Comparison of ENCODE assay signal across 11 cellular contexts in genomic region chr16:53537591-53537990, GRCh38. TPM values are rescaled to one million over a fixed set of nuclear protein-coding genes. Genes with fewer than 3 reads are reported as not detected.
DNase-seq lines count a peak whose midpoint lies in the region; ATAC-seq and TF ChIP-seq lines count a peak whose summit lies in the region.
"Had no signal": no experiment of that assay in that cellular context is flagged by ENCODE, and none has a peak within 500 bp of the region (broad histone marks: within the 10 kb centered on the region; RNA-seq: fewer than 3 reads in every experiment).

No MANE protein-coding gene starts in this region.

- intact Hi-C loops in prostate gland (cut with DNase I), result no loop called here

- TF ChIP-seq POLR2A in prostate gland (IDR thresholded peaks at IDR 0.05), result no peak

- H3K27me3 ChIP-seq in prostate gland (replicated peaks; ENCODE audit: insufficient read depth), result no peaks in the 10 kb centered on the region
- H3K27me3 ChIP-seq: BLaER1 treated with 17β-estradiol and CSF1 and Interleukin-3, amounts not matched to agents 10 nM and 100 nM had no signal

- H3K36me3 ChIP-seq in prostate gland, result no peaks in the 10 kb centered on the region
- H3K36me3 ChIP-seq: BLaER1 treated with 17β-estradiol and CSF1 and Interleukin-3, amounts not matched to agents 10 nM and 100 nM had no signal

- peak; percentile 54 for ATAC-seq in central memory CD8-positive, alpha-beta T cell (replicated peaks; ENCODE audit: extremely low read depth, poor library complexity, severe bottlenecking)
- no peak for ATAC-seq in natural killer cell treated with Interleukin-12 subunit alpha and Interleukin-12 subunit beta and Interleukin-15 and Interleukin-18, amount 100 ng/mL, for 72 hours
- ATAC-seq: GM23338 had no signal

- TF ChIP-seq CTCF in prostate gland (IDR thresholded peaks at IDR 0.05), result no peak

- H3K4me1 ChIP-seq in prostate gland (replicated peaks), result no peaks in the 10 kb centered on the region
- H3K4me1 ChIP-seq: BLaER1 treated with 17β-estradiol and CSF1 and Interleukin-3, amounts not matched to agents 10 nM and 100 nM had no signal

- peak overlapping the region; percentile 65 for H3K27ac Mint-ChIP-seq in activated naive CD4-positive, alpha-beta T cell treated with anti-CD3 and anti-CD28 coated beads, Interleukin-2, amount 50 U/mL, for 24 hours
- peak overlapping the region; percentile 31 for H3K27ac Mint-ChIP-seq in central memory CD8-positive, alpha-beta T cell (ENCODE audit: low read depth)
- H3K27ac Mint-ChIP-seq in natural killer cell treated with Interleukin-12 subunit alpha and Interleukin-12 subunit beta and Interleukin-15 and Interleukin-18, amount 100 ng/mL, for 72 hours, result peak overlapping the region in 1 of 2 donors; percentile 54
- H3K27ac Mint-ChIP-seq: B cell had no signal

- H3K4me3 ChIP-seq in prostate gland, result no peak overlapping the region
- H3K4me3 ChIP-seq: BLaER1 treated with 17β-estradiol and CSF1 and Interleukin-3, amounts not matched to agents 10 nM and 100 nM; GM23338 had no signal

- no peaks in the 10 kb centered on the region for H3K9me3 ChIP-seq in prostate gland

- no peak overlapping the region for H3K27ac ChIP-seq in prostate gland
- H3K27ac ChIP-seq: BLaER1 treated with 17β-estradiol and CSF1 and Interleukin-3, amounts not matched to agents 10 nM and 100 nM had no signal

- no peak for DNase-seq in activated naive CD4-positive, alpha-beta T cell treated with anti-CD3 and anti-CD28 coated beads, Interleukin-2, amount 50 U/mL, for 16 hours
- no peak for DNase-seq in central memory CD8-positive, alpha-beta T cell (ENCODE audit: low spot score in 2 of 2)
- no peak for DNase-seq in natural killer cell treated with Interleukin-12 subunit alpha and Interleukin-12 subunit beta and Interleukin-15 and Interleukin-18, amount 100 ng/mL, for 72 hours (ENCODE audit: low spot score)
- DNase-seq in stimulated activated CD4-positive, alpha-beta T cell treated with anti-CD3 and anti-CD28 coated beads, Interleukin-4, amount 100 ng/mL, for 24 hours, result no peak
- DNase-seq in prostate gland (ENCODE audit: low spot score), result no peak
- DNase-seq: DMS79 treated with DMSO at 0.1 percent for 48 hours, HCEC 1CT had no signal

- H3K4me3 Mint-ChIP-seq in activated naive CD4-positive, alpha-beta T cell treated with anti-CD3 and anti-CD28 coated beads, Interleukin-2, amount 50 U/mL, for 24 hours, result no peak overlapping the region
- peak overlapping the region; percentile 5 for H3K4me3 Mint-ChIP-seq in central memory CD8-positive, alpha-beta T cell
- H3K4me3 Mint-ChIP-seq in natural killer cell treated with Interleukin-12 subunit alpha and Interleukin-12 subunit beta and Interleukin-15 and Interleukin-18, amount 100 ng/mL, for 72 hours, result peak overlapping the region; percentile 32
- H3K4me3 Mint-ChIP-seq: B cell, GM23338 had no signal

- peaks cover 3% of the 10 kb centered on the region for H3K27me3 Mint-ChIP-seq in activated naive CD4-positive, alpha-beta T cell treated with anti-CD3 and anti-CD28 coated beads, Interleukin-2, amount 50 U/mL, for 24 hours
- H3K27me3 Mint-ChIP-seq in central memory CD8-positive, alpha-beta T cell, result no peaks in the 10 kb centered on the region
- peaks cover 4% of the 10 kb centered on the region in 2 donors for H3K27me3 Mint-ChIP-seq in natural killer cell treated with Interleukin-12 subunit alpha and Interleukin-12 subunit beta and Interleukin-15 and Interleukin-18, amount 100 ng/mL, for 72 hours

- H3K36me3 Mint-ChIP-seq in activated naive CD4-positive, alpha-beta T cell treated with anti-CD3 and anti-CD28 coated beads, Interleukin-2, amount 50 U/mL, for 24 hours, result no peaks in the 10 kb centered on the region
- H3K36me3 Mint-ChIP-seq in central memory CD8-positive, alpha-beta T cell (ENCODE audit: insufficient read depth), result peaks cover 6% of the 10 kb centered on the region
- peaks cover 5% of the 10 kb centered on the region for H3K36me3 Mint-ChIP-seq in natural killer cell treated with Interleukin-12 subunit alpha and Interleukin-12 subunit beta and Interleukin-15 and Interleukin-18, amount 100 ng/mL, for 72 hours

- no peaks in the 10 kb centered on the region for H3K9me3 Mint-ChIP-seq in activated naive CD4-positive, alpha-beta T cell treated with anti-CD3 and anti-CD28 coated beads, Interleukin-2, amount 50 U/mL, for 24 hours
- no peaks in the 10 kb centered on the region for H3K9me3 Mint-ChIP-seq in central memory CD8-positive, alpha-beta T cell
- no peaks in the 10 kb centered on the region for H3K9me3 Mint-ChIP-seq in natural killer cell treated with Interleukin-12 subunit alpha and Interleukin-12 subunit beta and Interleukin-15 and Interleukin-18, amount 100 ng/mL, for 72 hours

- no peaks in the 10 kb centered on the region for H3K4me1 Mint-ChIP-seq in activated naive CD4-positive, alpha-beta T cell treated with anti-CD3 and anti-CD28 coated beads, Interleukin-2, amount 50 U/mL, for 24 hours
- H3K4me1 Mint-ChIP-seq in central memory CD8-positive, alpha-beta T cell, result peaks cover 43% of the 10 kb centered on the region
- peaks cover 31 to 38% of the 10 kb centered on the region in 2 donors for H3K4me1 Mint-ChIP-seq in natural killer cell treated with Interleukin-12 subunit alpha and Interleukin-12 subunit beta and Interleukin-15 and Interleukin-18, amount 100 ng/mL, for 72 hours (ENCODE audit: low read depth in 2 of 2)

- WGBS in prostate gland, result 84% methylated on average over 5 of the region's 5 CpGs

RNA-seq across cellular contexts. Expression of gene AKTIP, which starts 34.6 kb away (rescaled TPM):
- 10 to 100 TPM; 28.0 to 30.2 TPM for total RNA-seq in natural killer cell treated with Interleukin-12 subunit alpha and Interleukin-12 subunit beta and Interleukin-15 and Interleukin-18, amount 100 ng/mL, for 72 hours
- 10 to 100 TPM; 43.5 to 56.2 TPM for total RNA-seq in prostate gland
